In genomic region chr12:71354871-71355270, GRCh38 we compare ENCODE assay signal across 19 cellular contexts.
DNase-seq lines count a peak whose midpoint lies in the region; FAIRE-seq and TF ChIP-seq lines count a peak whose summit lies in the region.
"Had no signal": no experiment of that assay in that cellular context is flagged by ENCODE, and none has a peak within 500 bp of the region (broad histone marks: within the 10 kb centered on the region; RNA-seq: fewer than 3 reads in every experiment).

No MANE protein-coding gene starts in this region.

- H2AFZ ChIP-seq in H1 (ENCODE audit: low read length), result peak overlapping the region; percentile 49

- no peak overlapping the region for H3K4me2 ChIP-seq in H1 (ENCODE audit: insufficient read depth in 1 of 2, low read depth in 2 of 2, low read length in 2 of 2)

- H3K79me1 ChIP-seq in H1 (ENCODE audit: low read depth, low read length), result no peaks in the 10 kb centered on the region

- no peak overlapping the region for H2AK5ac ChIP-seq in H1 (ENCODE audit: low read depth, low read length)

- no peak overlapping the region for H4K5ac ChIP-seq in H1 (ENCODE audit: insufficient read length, low read depth, low read length)

- H3K4me1 Mint-ChIP-seq in activated CD4-positive, alpha-beta memory T cell treated with anti-CD3 and anti-CD28 coated beads, Interleukin-2, amount 10 ng/mL, durations not matched to agents 7 days and 5 days, result no peaks in the 10 kb centered on the region

- no peak overlapping the region for H3K4ac ChIP-seq in H1 (replicated peaks; ENCODE audit: insufficient read length, low read depth, low read length)

- TF ChIP-seq RAD21 in H1 (IDR thresholded peaks at IDR 0.05 in 1 of 2, conservative IDR thresholded peaks at IDR 0.05 in 1 of 2; ENCODE audit: low read depth in 2 of 2, low read length in 2 of 2), result no peak

- POLR2A ChIA-PET in H1 (lab: Charles Lee; ENCODE audit: partially characterized antibody), result no interaction called here
- POLR2A ChIA-PET in activated CD4-positive, alpha-beta memory T cell treated with anti-CD3 and anti-CD28 coated beads, Interleukin-2, amount 10 ng/mL, durations not matched to agents 7 days and 5 days (lab: Charles Lee), result no interaction called here

- no peaks in the 10 kb centered on the region for H3K23me2 ChIP-seq in H1 (ENCODE audit: low read depth, low read length)

- no peaks in the 10 kb centered on the region for H3K27me3 Mint-ChIP-seq in activated CD4-positive, alpha-beta memory T cell treated with anti-CD3 and anti-CD28 coated beads, Interleukin-2, amount 10 ng/mL, durations not matched to agents 7 days and 5 days

- TF ChIP-seq CTCF in H1 (IDR thresholded peaks at IDR 0.05; ENCODE audit: control extremely low read depth in 1 of 3, insufficient read depth in 1 of 3, low read depth in 1 of 3, low read length in 3 of 3), result no peak
- no peak for TF ChIP-seq CTCF in kidney (IDR thresholded peaks at IDR 0.05; ENCODE audit: borderline replicate concordance, extremely low read depth, insufficient read depth)
- TF ChIP-seq CTCF in tibial nerve (IDR thresholded peaks at IDR 0.05), result no peak

- H3K4me3 ChIP-seq in H1 (ENCODE audit: extremely low read depth in 1 of 4, insufficient read depth in 2 of 4, low read depth in 3 of 4, low read length in 4 of 4), result no peak overlapping the region
- H3K4me3 ChIP-seq in kidney (ENCODE audit: low read length in 2 of 2), result no peak overlapping the region
- H3K4me3 ChIP-seq in tibial nerve, result no peak overlapping the region
- H3K4me3 ChIP-seq: MG63, SJSA1 had no signal

- H3K9me3 ChIP-seq in H1 (ENCODE audit: insufficient read depth in 2 of 2, low read depth in 1 of 2, low read length in 1 of 2) (no peaks in the 10 kb centered on the region), kidney (ENCODE audit: control insufficient read depth in 1 of 2, low read length in 2 of 2) (peaks cover 0 to 2% of the 10 kb centered on the region in 2 donors), tibial nerve (peaks cover 0 to 16% (median 0%) of the 10 kb centered on the region in 4 donors)
- H3K9me3 ChIP-seq: MG63, SJSA1 had no signal

- H4K20me1 ChIP-seq in H1 (replicated peaks in 1 of 2; ENCODE audit: control insufficient read depth in 1 of 2, insufficient read depth in 2 of 2, low read length in 2 of 2), result no peaks in the 10 kb centered on the region

- H3K27ac ChIP-seq in H1 (ENCODE audit: low read depth, low read length) (no peak overlapping the region), kidney (ENCODE audit: low read depth in 2 of 2, low read length in 2 of 2) (no peak overlapping the region), tibial nerve (no peak overlapping the region)
- H3K27ac ChIP-seq: SJSA1 had no signal

- no peak overlapping the region for H3K23ac ChIP-seq in H1 (ENCODE audit: insufficient read length)

- no peaks in the 10 kb centered on the region for H3K36me3 Mint-ChIP-seq in activated CD4-positive, alpha-beta memory T cell treated with anti-CD3 and anti-CD28 coated beads, Interleukin-2, amount 10 ng/mL, durations not matched to agents 7 days and 5 days (ENCODE audit: low read depth)
- H3K36me3 Mint-ChIP-seq: CD8-positive, alpha-beta T cell had no signal

- no peak overlapping the region for H3K14ac ChIP-seq in H1 (ENCODE audit: insufficient read length)

- TF ChIP-seq POLR2A in H1 (IDR thresholded peaks at IDR 0.05; ENCODE audit: control extremely low read depth in 1 of 2, low read depth in 2 of 2, low read length in 2 of 2), result no peak
- no peak for TF ChIP-seq POLR2A in tibial nerve (IDR thresholded peaks at IDR 0.05)

- no peak overlapping the region for H3K4me3 Mint-ChIP-seq in activated CD4-positive, alpha-beta memory T cell treated with anti-CD3 and anti-CD28 coated beads, Interleukin-2, amount 10 ng/mL, durations not matched to agents 7 days and 5 days
- H3K4me3 Mint-ChIP-seq: CD8-positive, alpha-beta T cell had no signal

- no peak overlapping the region for H3K56ac ChIP-seq in H1 (replicated peaks; ENCODE audit: insufficient read length, low read depth, low read length)

- H3K9ac ChIP-seq in H1 (replicated peaks in 1 of 4; ENCODE audit: extremely low read depth in 1 of 4, low read depth in 3 of 4, low read length in 3 of 4) (no peak overlapping the region), kidney (ENCODE audit: low read length in 2 of 2) (no peak overlapping the region)

- FAIRE-seq in H1 (lab: Jason Lieb, UNC), result no peak
- FAIRE-seq in kidney (lab: Jason Lieb, UNC), result no peak
- FAIRE-seq: GM12892, GM18507, H54 had no signal

- DNase-seq in NCI-H82 (lab: John Stamatoyannopoulos, UW) (peak; percentile 11), NCI-H82 treated with DMSO at 0.1 percent for 48 hours (lab: John Stamatoyannopoulos, UW; ENCODE audit: unreplicated experiment) (no peak), NCI-H1930 (lab: John Stamatoyannopoulos, UW) (peak; percentile 11 to 18), H1 (ENCODE audit: low read depth in 1 of 2, low spot score in 2 of 2) (no peak), kidney (no peak), tibial nerve (ENCODE audit: low spot score in 2 of 2) (no peak)
- DNase-seq in activated CD4-positive, alpha-beta memory T cell treated with anti-CD3 and anti-CD28 coated beads, Interleukin-2, amount 10 ng/mL, durations not matched to agents 7 days and 5 days, result no peak
- no peak for DNase-seq in activated CD4-positive, alpha-beta T cell treated with anti-CD3 and anti-CD28 coated beads, Interleukin-2, amount 50 U/mL, for 1 hour
- DNase-seq: CD8-positive, alpha-beta T cell; DMS79; MG63; NCI-H1092 treated with DMSO at 0.1 percent for 48 hours; NCI-H146; NCI-H2081; NCI-H510A had no signal

- no peak overlapping the region for H2BK20ac ChIP-seq in H1 (ENCODE audit: low read length)

- H3K27me3 ChIP-seq in H1 (replicated peaks in 1 of 4; ENCODE audit: control insufficient read depth in 3 of 4, extremely low read depth in 1 of 4, insufficient read depth in 3 of 4, low read length in 3 of 4) (no peaks in the 10 kb centered on the region), tibial nerve (no peaks in the 10 kb centered on the region)
- H3K27me3 ChIP-seq: MG63, SJSA1 had no signal

- no peak overlapping the region for H3K18ac ChIP-seq in H1 (ENCODE audit: extremely low read depth, low read length)

- H2BK15ac ChIP-seq in H1 (ENCODE audit: low read length), result no peak overlapping the region

- no peaks in the 10 kb centered on the region for H3K36me3 ChIP-seq in H1 (ENCODE audit: control insufficient read depth in 2 of 4, insufficient read depth in 4 of 4, low read length in 3 of 4)
- no peaks in the 10 kb centered on the region for H3K36me3 ChIP-seq in kidney (ENCODE audit: control insufficient read depth in 1 of 2, insufficient read depth in 2 of 2, low read length in 2 of 2)
- H3K36me3 ChIP-seq in tibial nerve, result no peaks in the 10 kb centered on the region
- H3K36me3 ChIP-seq: MG63, SJSA1 had no signal

- no peaks in the 10 kb centered on the region for H3K79me2 ChIP-seq in H1 (ENCODE audit: control insufficient read depth in 1 of 2, insufficient read depth in 2 of 2, low read length in 2 of 2)

- no peak overlapping the region for H4K8ac ChIP-seq in H1 (ENCODE audit: extremely low read depth, insufficient read depth, low read length)

- H2BK12ac ChIP-seq in H1 (ENCODE audit: low read depth, low read length), result peak overlapping the region; percentile 53; the same call in 1 of the 2 replicates

- intact Hi-C loops in kidney (cut with DNase I), result no loop called here

- CTCF ChIA-PET in H1 (lab: Charles Lee; ENCODE audit: partially characterized antibody), result interaction anchor here (0.6 kb wide), 3 partner anchors 12 to 419 kb away, joined by 3 read pairs; no protein-coding TSS in a partner anchor
- CTCF ChIA-PET in activated CD4-positive, alpha-beta memory T cell treated with anti-CD3 and anti-CD28 coated beads, Interleukin-2, amount 10 ng/mL, durations not matched to agents 7 days and 5 days (lab: Charles Lee), result no interaction called here

- no peak overlapping the region for H4K91ac ChIP-seq in H1 (replicated peaks; ENCODE audit: insufficient read length, low read length)

- 96% methylated on average over 2 of the region's 2 CpGs; no CpG with 5 or more reads in 1 of the 2 experiments for WGBS in H1 (ENCODE audit: extremely low coverage in 1 of 2, insufficient coverage in 1 of 2, insufficient read length in 1 of 2, insufficient replicate concordance in 2 of 2, low coverage in 1 of 2, low lambda C conversion rate in 2 of 2, missing lambda C conversion rate in 1 of 2), 2 experiments
- WGBS in tibial nerve, 2 donors, result 33% methylated on average over 2 of the region's 2 CpGs

- no peak overlapping the region for H2BK5ac ChIP-seq in H1 (ENCODE audit: low read depth, low read length)

- H3K27ac Mint-ChIP-seq in activated CD4-positive, alpha-beta memory T cell treated with anti-CD3 and anti-CD28 coated beads, Interleukin-2, amount 10 ng/mL, durations not matched to agents 7 days and 5 days, result no peak overlapping the region
- H3K27ac Mint-ChIP-seq: CD8-positive, alpha-beta T cell had no signal

- no peak overlapping the region for H2BK120ac ChIP-seq in H1 (replicated peaks; ENCODE audit: low read depth, low read length)

- peaks cover under 1% of the 10 kb centered on the region for H3K9me3 Mint-ChIP-seq in activated CD4-positive, alpha-beta memory T cell treated with anti-CD3 and anti-CD28 coated beads, Interleukin-2, amount 10 ng/mL, durations not matched to agents 7 days and 5 days

- no peaks in the 10 kb centered on the region for H3K4me1 ChIP-seq in H1 (replicated peaks in 1 of 4; ENCODE audit: control insufficient read depth in 3 of 4, insufficient read depth in 4 of 4, low read length in 3 of 4)
- H3K4me1 ChIP-seq in kidney (ENCODE audit: control insufficient read depth in 1 of 2, insufficient read depth in 1 of 2, low read depth in 1 of 2, low read length in 2 of 2), result no peaks in the 10 kb centered on the region
- H3K4me1 ChIP-seq in tibial nerve, result no peaks in the 10 kb centered on the region
- H3K4me1 ChIP-seq: SJSA1 had no signal

- TF ChIP-seq EP300 in H1 (IDR thresholded peaks at IDR 0.05; ENCODE audit: borderline replicate concordance in 1 of 2, low read depth in 2 of 2, low read length in 2 of 2) (no peak), tibial nerve (IDR thresholded peaks at IDR 0.05) (no peak)

TF ChIP-seq in H1, 55 proteins besides CTCF, POLR2A, EP300 and RAD21 (continues in another document):
- TF ChIP-seq BRCA1 (IDR thresholded peaks at IDR 0.05; ENCODE audit: low read depth, low read length) (no peak), KDM5A (IDR thresholded peaks at IDR 0.05; ENCODE audit: low read length) (no peak), SAP30 (IDR thresholded peaks at IDR 0.05; ENCODE audit: insufficient read depth, insufficient replicate concordance, low read length) (no peak), TEAD4 (IDR thresholded peaks at IDR 0.05; ENCODE audit: low read depth, low read length) (no peak), JUND (IDR thresholded peaks at IDR 0.05; ENCODE audit: low read length) (no peak), NRF1 (IDR thresholded peaks at IDR 0.05; ENCODE audit: low read depth, low read length) (no peak), GABPA (IDR thresholded peaks at IDR 0.05; ENCODE audit: borderline replicate concordance, insufficient read depth, low read length) (no peak), PHF8 (conservative IDR thresholded peaks at IDR 0.05; ENCODE audit: low read depth, low read length) (no peak)

Comparison
In these comparisons a context has a peak if more than half of its experiments do, and no peak if none do; other contexts are left out.
1. DNase-seq: peak in NCI-H82 (single experiment) and NCI-H1930 (2 of 2); none in NCI-H82 treated with DMSO at 0.1 percent for 48 hours (single experiment), H1 (0 of 2), kidney (single experiment), tibial nerve (0 of 2), activated CD4-positive, alpha-beta memory T cell treated with anti-CD3 and anti-CD28 coated beads, Interleukin-2, amount 10 ng/mL, durations not matched to agents 7 days and 5 days (single experiment) and activated CD4-positive, alpha-beta T cell treated with anti-CD3 and anti-CD28 coated beads, Interleukin-2, amount 50 U/mL, for 1 hour (single experiment).